Comparison of ENCODE assay signal across 8 cellular contexts in the genomic region with DNA sequence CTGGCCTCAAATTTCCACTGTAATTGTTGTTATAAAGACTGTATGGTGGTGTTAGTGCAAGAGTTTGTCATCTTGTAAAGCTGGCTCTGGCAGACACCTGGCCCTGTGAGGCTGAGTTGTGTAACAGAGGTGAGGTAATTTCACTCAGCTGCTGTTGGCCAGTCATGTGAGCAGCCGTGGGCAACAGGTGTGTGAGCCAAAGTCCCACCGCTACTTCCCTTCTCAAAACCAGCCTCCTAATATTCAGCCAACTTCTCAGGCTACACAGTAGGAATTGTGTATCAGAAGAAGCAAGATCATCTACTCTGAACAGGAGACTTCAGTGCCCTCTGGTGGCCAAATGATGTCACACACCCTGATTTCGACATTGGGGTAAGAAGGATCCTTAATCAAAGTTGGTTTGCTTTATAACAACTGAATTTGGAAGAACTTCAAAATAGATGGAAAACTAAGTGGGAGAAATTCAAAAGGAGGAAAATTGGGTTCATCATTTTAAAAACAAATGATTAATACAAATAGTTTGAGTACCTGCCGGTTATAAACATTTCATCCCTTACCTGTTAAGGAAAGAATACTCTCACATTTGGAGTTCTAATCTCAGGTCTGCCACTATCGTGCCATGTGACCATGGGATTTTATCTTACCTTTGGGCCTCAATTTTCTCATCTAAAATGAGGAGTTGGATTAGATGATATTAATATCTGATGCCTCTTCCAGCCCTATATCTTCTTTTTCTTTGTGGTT. TPM values are rescaled to one million over a fixed set of nuclear protein-coding genes. Genes with fewer than 3 reads are reported as not detected.
DNase-seq lines count a peak whose midpoint lies in the region; ATAC-seq and TF ChIP-seq lines count a peak whose summit lies in the region.

No MANE protein-coding gene starts in this region.

- peak; percentile 37 for ATAC-seq in CD8-positive, alpha-beta T cell
- ATAC-seq in memory B cell (ENCODE audit: low read depth) (peak; percentile 5), HG02759 (IDR thresholded peaks at IDR 0.05; ENCODE audit: unreplicated experiment) (no peak)

- no peaks in the 10 kb centered on the region for H3K27me3 ChIP-seq in CD8-positive, alpha-beta T cell (ENCODE audit: insufficient read depth, low read length)

- no peaks in the 10 kb centered on the region for H3K27me3 Mint-ChIP-seq in CD8-positive, alpha-beta T cell (ENCODE audit: low read depth)
- H3K27me3 Mint-ChIP-seq in memory B cell: peaks cover 2% of the 10 kb centered on the region

- H3K36me3 ChIP-seq in CD8-positive, alpha-beta T cell (ENCODE audit: insufficient read depth, low read length): no peaks in the 10 kb centered on the region

- peaks cover 18% of the 10 kb centered on the region for H3K4me1 ChIP-seq in CD8-positive, alpha-beta T cell (ENCODE audit: insufficient read depth, low read length)

- H3K36me3 Mint-ChIP-seq in CD8-positive, alpha-beta T cell: no peaks in the 10 kb centered on the region
- no peaks in the 10 kb centered on the region for H3K36me3 Mint-ChIP-seq in memory B cell

- POLR2A ChIA-PET in CD8-positive, alpha-beta T cell (lab: Charles Lee): interaction anchor here (1.5 kb wide), 1 partner anchor 81 kb away, joined by 4 read pairs; no protein-coding TSS in a partner anchor
- POLR2A ChIA-PET in HEK293T (lab: Yijun Ruan, JAX): interaction anchor here (1.0 kb wide), 1 partner anchor 9 kb away, joined by 4 read pairs; no protein-coding TSS in a partner anchor

- H3K27ac Mint-ChIP-seq in CD8-positive, alpha-beta T cell: no peak overlapping the region
- no peak overlapping the region for H3K27ac Mint-ChIP-seq in memory B cell

- DNase-seq in CD8-positive, alpha-beta T cell: peak; percentile 53 to 80 (median 73)
- DNase-seq in HEK293T (ENCODE audit: extremely low spot score) (peak; percentile 75), NCI-H526 (lab: John Stamatoyannopoulos, UW) (peak; percentile 78 to 93), memory B cell (ENCODE audit: low spot score in 2 of 2) (peak; percentile 70 to 72)
- peak; percentile 50 to 73 for DNase-seq in activated CD4-positive, alpha-beta T cell treated with anti-CD3 and anti-CD28 coated beads, Interleukin-2, amount 50 U/mL, for 24 hours (ENCODE audit: low read depth in 1 of 2, low spot score in 1 of 2)
- DNase-seq in effector CD4-positive, alpha-beta T cell: peak; percentile 69
- DNase-seq in stimulated activated CD8-positive, alpha-beta memory T cell treated with anti-CD3 and anti-CD28 coated beads, Interleukin-15, amount 100 ng/mL, for 48 hours (ENCODE audit: low read depth in 2 of 2): peak; percentile 44 to 45

- H3K4me3 ChIP-seq in CD8-positive, alpha-beta T cell (ENCODE audit: low read depth, low read length): no peak overlapping the region

- CTCF ChIA-PET in CD8-positive, alpha-beta T cell (lab: Charles Lee): interaction anchor here (0.7 to 4.1 kb wide), 35 partner anchors 9 to 646 kb away, joined by 3 to 19 read pairs (median 4); a partner anchor contains a TSS
- CTCF ChIA-PET in HEK293T (lab: Yijun Ruan, JAX): interaction anchor here (0.5 to 1.3 kb wide), 7 partner anchors 15 to 680 kb away, joined by 3 to 10 read pairs (median 4); no protein-coding TSS in a partner anchor

- H3K9me3 ChIP-seq in CD8-positive, alpha-beta T cell (ENCODE audit: low read length): no peaks in the 10 kb centered on the region

- H3K27ac ChIP-seq in CD8-positive, alpha-beta T cell (ENCODE audit: low read depth, low read length): no peak overlapping the region

- intact Hi-C loops in CD8-positive, alpha-beta T cell (cut with DNase I, micrococcal nuclease): loop anchor here (2.0 to 10.0 kb wide), 9 partner anchors 15 to 681 kb away; a partner anchor contains a TSS

- no peaks in the 10 kb centered on the region for H3K9me3 Mint-ChIP-seq in CD8-positive, alpha-beta T cell
- H3K9me3 Mint-ChIP-seq in memory B cell: no peaks in the 10 kb centered on the region

- peak; percentile 96 for TF ChIP-seq CTCF in CD8-positive, alpha-beta T cell (IDR thresholded peaks at IDR 0.05)

- no peak overlapping the region for H3K4me3 Mint-ChIP-seq in CD8-positive, alpha-beta T cell
- no peak overlapping the region for H3K4me3 Mint-ChIP-seq in memory B cell

- H3K4me1 Mint-ChIP-seq in CD8-positive, alpha-beta T cell (ENCODE audit: low read depth): peaks cover 32% of the 10 kb centered on the region
- peaks cover 11% of the 10 kb centered on the region for H3K4me1 Mint-ChIP-seq in memory B cell

TF ChIP-seq in HEK293T, 16 proteins besides CTCF, POLR2A, EP300 and RAD21:
- TF ChIP-seq NFRKB (IDR thresholded peaks at IDR 0.05) (no peak), FOXK2 (IDR thresholded peaks at IDR 0.05) (no peak), CTBP1 (IDR thresholded peaks at IDR 0.05; ENCODE audit: borderline replicate concordance) (no peak), ARNT (IDR thresholded peaks at IDR 0.05) (no peak), HDGF (IDR thresholded peaks at IDR 0.05; ENCODE audit: borderline replicate concordance) (no peak), LEF1 (IDR thresholded peaks at IDR 0.05; ENCODE audit: borderline replicate concordance) (no peak), SP1 (IDR thresholded peaks at IDR 0.05) (no peak), BHLHE40 (IDR thresholded peaks at IDR 0.05; ENCODE audit: borderline replicate concordance) (no peak), FOXM1 (IDR thresholded peaks at IDR 0.05; ENCODE audit: borderline replicate concordance) (no peak), L3MBTL2 (conservative IDR thresholded peaks at IDR 0.05) (no peak), FOXA1 (IDR thresholded peaks at IDR 0.05) (no peak), ZNF384 (IDR thresholded peaks at IDR 0.05) (no peak), SUZ12 (IDR thresholded peaks at IDR 0.05) (no peak), TARDBP (IDR thresholded peaks at IDR 0.05) (no peak), ELF4 (IDR thresholded peaks at IDR 0.05) (no peak)
- TF ChIP-seq, protein P1, sequence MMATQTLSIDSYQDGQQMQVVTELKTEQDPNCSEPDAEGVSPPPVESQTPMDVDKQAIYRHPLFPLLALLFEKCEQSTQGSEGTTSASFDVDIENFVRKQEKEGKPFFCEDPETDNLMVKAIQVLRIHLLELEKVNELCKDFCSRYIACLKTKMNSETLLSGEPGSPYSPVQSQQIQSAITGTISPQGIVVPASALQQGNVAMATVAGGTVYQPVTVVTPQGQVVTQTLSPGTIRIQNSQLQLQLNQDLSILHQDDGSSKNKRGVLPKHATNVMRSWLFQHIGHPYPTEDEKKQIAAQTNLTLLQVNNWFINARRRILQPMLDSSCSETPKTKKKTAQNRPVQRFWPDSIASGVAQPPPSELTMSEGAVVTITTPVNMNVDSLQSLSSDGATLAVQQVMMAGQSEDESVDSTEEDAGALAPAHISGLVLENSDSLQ (IDR thresholded peaks at IDR 0.05): no peak

RNA-seq across cellular contexts. Expression of a gene that starts 2.6 kb away (rescaled TPM):
- total RNA-seq in CD8-positive, alpha-beta T cell: 1 to 10 TPM; 9.3 to 9.8 TPM

RNA-seq across cellular contexts. Expression of a gene that starts 37.8 kb away (rescaled TPM):
- 100 to 1,000 TPM; 327 to 331 TPM for total RNA-seq in CD8-positive, alpha-beta T cell
